ENCODE assay signal across 6 cellular contexts in the genomic region with DNA sequence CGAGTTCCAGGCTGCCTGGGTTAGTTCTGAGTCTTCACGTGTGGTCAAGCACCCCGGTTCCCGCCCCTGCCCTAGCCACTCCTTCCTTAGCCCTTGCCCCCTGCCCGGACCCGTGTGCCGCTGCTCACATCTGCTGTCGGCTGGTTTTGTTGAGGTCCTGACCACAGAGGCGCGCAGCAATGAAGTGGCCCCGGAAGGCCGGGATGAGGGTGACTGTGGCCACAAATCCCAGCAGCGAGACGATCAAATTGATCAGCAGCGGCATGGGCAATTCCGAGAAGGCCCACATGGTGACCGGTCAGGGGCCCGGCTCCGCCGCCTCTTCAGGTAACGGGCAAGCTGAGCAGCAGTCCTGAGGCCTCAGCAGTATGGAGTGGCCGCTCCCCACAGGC. TPM values are rescaled to one million over a fixed set of nuclear protein-coding genes. Genes with fewer than 3 reads are reported as not detected.
A peak's percentile ranks its signal among the peaks of the same experiment; 100 is the strongest.
DNase-seq lines count a peak whose midpoint lies in the region; ATAC-seq and TF ChIP-seq lines count a peak whose summit lies in the region.

No MANE protein-coding gene starts in this region.

- no peaks in the 10 kb centered on the region for H3K9me3 Mint-ChIP-seq in stimulated activated naive B cell treated with anti-CD40 and anti-IgM and Interleukin-4, amounts not matched to agents 10 μg/mL and 1 μg/mL and 100 μg/mL, for 72 hours

- H4K20me1 ChIP-seq in MM.1S (ENCODE audit: insufficient read depth, low read length), result no peaks in the 10 kb centered on the region

- H3K27me3 ChIP-seq in MM.1S (replicated peaks; ENCODE audit: insufficient read depth, low read length), result no peaks in the 10 kb centered on the region

- H3K79me2 ChIP-seq in MM.1S (ENCODE audit: low read length), result peaks cover 31% of the 10 kb centered on the region

- peak overlapping the region; percentile 96; the same call in 1 of the 2 replicates for H3K27ac ChIP-seq in MM.1S (ENCODE audit: low read length)

- H3K9ac ChIP-seq in MM.1S (ENCODE audit: low read length), result peak overlapping the region; percentile 93

- peak overlapping the region; percentile 77 for H2AFZ ChIP-seq in MM.1S (ENCODE audit: low read length)

- H3K9me3 ChIP-seq in MM.1S (replicated peaks; ENCODE audit: insufficient read depth, low read length), result no peaks in the 10 kb centered on the region

- peak overlapping the region; percentile 93 to 97 for H3K4me3 Mint-ChIP-seq in stimulated activated naive B cell treated with anti-CD40 and anti-IgM and Interleukin-4, amounts not matched to agents 10 μg/mL and 1 μg/mL and 100 μg/mL, for 72 hours

- no peaks in the 10 kb centered on the region for H3K36me3 ChIP-seq in MM.1S (replicated peaks; ENCODE audit: insufficient read depth, low read length)

- peak overlapping the region; percentile 93 for H3K4me3 ChIP-seq in MM.1S (ENCODE audit: low read length)

- H3K4me1 ChIP-seq in MM.1S (ENCODE audit: low read length), result peaks cover 34% of the 10 kb centered on the region

- DNase-seq in activated CD4-positive, alpha-beta T cell treated with anti-CD3 and anti-CD28 coated beads for 48 hours, result peak; percentile 48
- no peak for DNase-seq in activated CD4-positive, alpha-beta T cell treated with anti-CD3 and anti-CD28 coated beads, Interleukin-2, amount 50 U/mL, for 1 hour
- DNase-seq in MM.1S, result peak; percentile 66
- no peak for DNase-seq in stimulated activated naive B cell treated with anti-CD40 and anti-IgM and Interleukin-4, amounts not matched to agents 10 μg/mL and 1 μg/mL and 100 μg/mL, for 72 hours

- H3K4me1 Mint-ChIP-seq in stimulated activated naive B cell treated with anti-CD40 and anti-IgM and Interleukin-4, amounts not matched to agents 10 μg/mL and 1 μg/mL and 100 μg/mL, for 72 hours, result peaks cover 28 to 38% of the 10 kb centered on the region in 2 donors

- H3K36me3 Mint-ChIP-seq in stimulated activated naive B cell treated with anti-CD40 and anti-IgM and Interleukin-4, amounts not matched to agents 10 μg/mL and 1 μg/mL and 100 μg/mL, for 72 hours, result peaks cover 14 to 23% of the 10 kb centered on the region in 2 donors

- H3F3A ChIP-seq in MM.1S (ENCODE audit: insufficient read depth, low read length), result peaks cover 33% of the 10 kb centered on the region

- no peaks in the 10 kb centered on the region for H3K27me3 Mint-ChIP-seq in stimulated activated naive B cell treated with anti-CD40 and anti-IgM and Interleukin-4, amounts not matched to agents 10 μg/mL and 1 μg/mL and 100 μg/mL, for 72 hours

- H3K27ac Mint-ChIP-seq in stimulated activated naive B cell treated with anti-CD40 and anti-IgM and Interleukin-4, amounts not matched to agents 10 μg/mL and 1 μg/mL and 100 μg/mL, for 72 hours, result peak overlapping the region; percentile 98

- peak overlapping the region; percentile 99 for H3K4me2 ChIP-seq in MM.1S (ENCODE audit: low read depth, low read length)

- ATAC-seq in esophagus mucosa, result peak; percentile 5
- peak; percentile 32 to 34 for ATAC-seq in stimulated activated naive B cell treated with anti-CD40 and anti-IgM and Interleukin-4, amounts not matched to agents 10 μg/mL and 1 μg/mL and 100 μg/mL, for 72 hours (replicated peaks)
- ATAC-seq in HG03097 (IDR thresholded peaks at IDR 0.05; ENCODE audit: low FRiP score, unreplicated experiment), result no peak

- TF ChIP-seq CTCF in MM.1S (IDR thresholded peaks at IDR 0.05; ENCODE audit: low read length), result no peak

- H3K9me2 ChIP-seq in MM.1S (replicated peaks; ENCODE audit: insufficient read depth, low read length), result no peaks in the 10 kb centered on the region

RNA-seq across cellular contexts. Expression of a gene that starts 0.3 kb away (rescaled TPM):
- 36.3 TPM for total RNA-seq in esophagus mucosa

RNA-seq across cellular contexts. Expression of a gene that starts 5.8 kb away (rescaled TPM):
- total RNA-seq in esophagus mucosa, result 6.5 TPM

RNA-seq across cellular contexts. Expression of a gene that starts 16.7 kb away (rescaled TPM):
- 23.7 TPM for total RNA-seq in esophagus mucosa

RNA-seq across cellular contexts. Expression of a gene that starts 20.0 kb away (rescaled TPM):
- 13.2 TPM for total RNA-seq in esophagus mucosa

RNA-seq across cellular contexts. Expression of a gene that starts 33.7 kb away (rescaled TPM):
- 17.8 TPM for total RNA-seq in esophagus mucosa

Comparison
In these comparisons a context has a peak if more than half of its experiments do, and no peak if none do; other contexts are left out.
1. DNase-seq: peak in activated CD4-positive, alpha-beta T cell treated with anti-CD3 and anti-CD28 coated beads for 48 hours (single experiment) and MM.1S (single experiment); none in activated CD4-positive, alpha-beta T cell treated with anti-CD3 and anti-CD28 coated beads, Interleukin-2, amount 50 U/mL, for 1 hour (single experiment) and stimulated activated naive B cell treated with anti-CD40 and anti-IgM and Interleukin-4, amounts not matched to agents 10 μg/mL and 1 μg/mL and 100 μg/mL, for 72 hours (single experiment).